ENCODE assay signal across 1 cellular context in genomic region chr15:88690331-88690730, GRCh38.
TF ChIP-seq lines count a peak whose summit lies in the region.

No MANE protein-coding gene starts in this region.

TF ChIP-seq in HepG2, 621 proteins besides CTCF, POLR2A, EP300 and RAD21 (continued from another document):
- TF ChIP-seq, protein P1, sequence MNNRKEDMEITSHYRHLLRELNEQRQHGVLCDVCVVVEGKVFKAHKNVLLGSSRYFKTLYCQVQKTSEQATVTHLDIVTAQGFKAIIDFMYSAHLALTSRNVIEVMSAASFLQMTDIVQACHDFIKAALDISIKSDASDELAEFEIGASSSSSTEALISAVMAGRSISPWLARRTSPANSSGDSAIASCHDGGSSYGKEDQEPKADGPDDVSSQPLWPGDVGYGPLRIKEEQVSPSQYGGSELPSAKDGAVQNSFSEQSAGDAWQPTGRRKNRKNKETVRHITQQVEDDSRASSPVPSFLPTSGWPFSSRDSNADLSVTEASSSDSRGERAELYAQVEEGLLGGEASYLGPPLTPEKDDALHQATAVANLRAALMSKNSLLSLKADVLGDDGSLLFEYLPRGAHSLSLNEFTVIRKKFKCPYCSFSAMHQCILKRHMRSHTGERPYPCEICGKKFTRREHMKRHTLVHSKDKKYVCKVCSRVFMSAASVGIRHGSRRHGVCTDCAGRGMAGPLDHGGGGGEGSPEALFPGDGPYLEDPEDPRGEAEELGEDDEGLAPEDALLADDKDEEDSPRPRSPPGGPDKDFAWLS (CRISPR knock-in tag; IDR thresholded peaks at IDR 0.05; ENCODE audit: borderline replicate concordance) = no peak
- no peak for TF ChIP-seq ARNT2 (CRISPR knock-in tag; IDR thresholded peaks at IDR 0.05; ENCODE audit: low read depth)
- no peak for TF ChIP-seq NBN (conservative IDR thresholded peaks at IDR 0.05)
- TF ChIP-seq HMG20B (CRISPR knock-in tag; conservative IDR thresholded peaks at IDR 0.05) = no peak
- TF ChIP-seq RNF219 (CRISPR knock-in tag; IDR thresholded peaks at IDR 0.05) = no peak
- no peak for TF ChIP-seq ZNF7 (CRISPR knock-in tag; IDR thresholded peaks at IDR 0.05)
- no peak for TF ChIP-seq ZNF205 (CRISPR knock-in tag; IDR thresholded peaks at IDR 0.05)
- no peak for TF ChIP-seq FOXO4 (CRISPR knock-in tag; conservative IDR thresholded peaks at IDR 0.05)
- TF ChIP-seq MBNL3 (CRISPR knock-in tag; conservative IDR thresholded peaks at IDR 0.05) = no peak
- TF ChIP-seq ZBTB34 (CRISPR knock-in tag; IDR thresholded peaks at IDR 0.05) = no peak
- no peak for TF ChIP-seq ZNF136 (CRISPR knock-in tag; IDR thresholded peaks at IDR 0.05; ENCODE audit: low read depth)
- no peak for TF ChIP-seq AGO1 (IDR thresholded peaks at IDR 0.05; ENCODE audit: low read depth, low read length, poor library complexity, severe bottlenecking)
- no peak for TF ChIP-seq ZNF616 (CRISPR knock-in tag; IDR thresholded peaks at IDR 0.05; ENCODE audit: low read depth)
- no peak for TF ChIP-seq MLX (CRISPR knock-in tag; IDR thresholded peaks at IDR 0.05)
- TF ChIP-seq KAT2B (IDR thresholded peaks at IDR 0.05; ENCODE audit: borderline replicate concordance, low read depth, low read length) = no peak
- TF ChIP-seq ZNF674 (CRISPR knock-in tag; IDR thresholded peaks at IDR 0.05; ENCODE audit: low read depth) = no peak
- TF ChIP-seq, protein P2, sequence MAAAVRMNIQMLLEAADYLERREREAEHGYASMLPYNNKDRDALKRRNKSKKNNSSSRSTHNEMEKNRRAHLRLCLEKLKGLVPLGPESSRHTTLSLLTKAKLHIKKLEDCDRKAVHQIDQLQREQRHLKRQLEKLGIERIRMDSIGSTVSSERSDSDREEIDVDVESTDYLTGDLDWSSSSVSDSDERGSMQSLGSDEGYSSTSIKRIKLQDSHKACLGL (CRISPR knock-in tag; IDR thresholded peaks at IDR 0.05) = no peak
